In the genomic region with DNA sequence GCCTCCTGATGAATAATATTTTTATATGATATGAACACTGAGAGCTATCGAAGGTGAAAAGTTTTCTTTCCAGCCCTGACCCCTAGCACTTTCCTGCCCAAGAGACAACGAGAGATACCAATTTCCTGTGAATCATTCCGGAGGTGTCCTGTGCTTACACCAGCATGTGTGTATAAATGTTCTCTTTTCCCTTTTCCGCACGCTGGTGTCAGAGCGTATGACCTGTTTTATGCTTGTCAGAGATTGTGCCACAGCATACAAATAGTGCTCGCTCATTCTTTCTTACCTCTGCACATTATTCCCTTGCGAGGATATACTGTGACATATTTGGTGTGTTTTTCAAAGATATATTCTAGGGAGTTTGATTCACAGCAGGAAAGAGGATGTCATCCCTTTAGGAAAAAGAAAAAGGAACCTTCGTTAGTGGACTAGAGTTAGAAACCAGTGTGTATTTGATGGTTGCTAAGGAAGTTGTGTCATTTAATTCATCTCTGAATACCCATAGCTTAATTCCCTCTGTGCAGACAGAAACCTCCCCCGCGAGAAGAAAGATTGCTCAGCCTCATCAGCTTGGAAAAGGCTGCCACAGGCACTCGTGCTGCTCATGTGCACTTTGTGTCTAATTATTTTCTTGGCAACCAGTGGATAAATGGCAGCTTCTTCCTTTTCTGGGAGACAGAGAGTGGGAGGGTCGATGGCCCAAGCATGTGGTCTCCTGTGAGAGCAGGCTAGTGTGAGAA, we compare ENCODE assay signal across 8 cellular contexts. TPM values are rescaled to one million over a fixed set of nuclear protein-coding genes. Genes with fewer than 3 reads are reported as not detected.
DNase-seq lines count a peak whose midpoint lies in the region; ATAC-seq and TF ChIP-seq lines count a peak whose summit lies in the region.

No MANE protein-coding gene starts in this region.

- peaks cover 18% of the 10 kb centered on the region for H3K36me3 Mint-ChIP-seq in activated CD8-positive, alpha-beta T cell treated with anti-CD3 and anti-CD28 coated beads for 36 hours (ENCODE audit: low read depth)
- H3K36me3 Mint-ChIP-seq in activated CD8-positive, alpha-beta T cell treated with anti-CD3 and anti-CD28 coated beads, Interleukin-2, amount 10 ng/mL, durations not matched to agents 7 days and 5 days (ENCODE audit: low read depth) = peaks cover 77% of the 10 kb centered on the region
- peaks cover 16% of the 10 kb centered on the region for H3K36me3 Mint-ChIP-seq in WTC11

- H3K36me3 ChIP-seq in heart right ventricle = peaks cover 0 to 31% (median 4%) of the 10 kb centered on the region in 9 donors

- no peak overlapping the region for H3K4me3 ChIP-seq in heart right ventricle

- H3K4me3 Mint-ChIP-seq in activated CD8-positive, alpha-beta T cell treated with anti-CD3 and anti-CD28 coated beads for 36 hours = no peak overlapping the region
- H3K4me3 Mint-ChIP-seq in activated CD8-positive, alpha-beta T cell treated with anti-CD3 and anti-CD28 coated beads, Interleukin-2, amount 10 ng/mL, durations not matched to agents 7 days and 5 days = no peak overlapping the region
- H3K4me3 Mint-ChIP-seq in WTC11 = no peak overlapping the region

- H3K4me1 Mint-ChIP-seq in activated CD8-positive, alpha-beta T cell treated with anti-CD3 and anti-CD28 coated beads for 36 hours (ENCODE audit: low read depth) = peaks cover 46% of the 10 kb centered on the region
- H3K4me1 Mint-ChIP-seq in activated CD8-positive, alpha-beta T cell treated with anti-CD3 and anti-CD28 coated beads, Interleukin-2, amount 10 ng/mL, durations not matched to agents 7 days and 5 days (ENCODE audit: low read depth) = peaks cover 52% of the 10 kb centered on the region
- H3K4me1 Mint-ChIP-seq in WTC11 = peaks cover 6% of the 10 kb centered on the region; the same call in 1 of the 2 replicates

- no peaks in the 10 kb centered on the region for H3K27me3 Mint-ChIP-seq in activated CD8-positive, alpha-beta T cell treated with anti-CD3 and anti-CD28 coated beads for 36 hours
- no peaks in the 10 kb centered on the region for H3K27me3 Mint-ChIP-seq in activated CD8-positive, alpha-beta T cell treated with anti-CD3 and anti-CD28 coated beads, Interleukin-2, amount 10 ng/mL, durations not matched to agents 7 days and 5 days (ENCODE audit: low read depth)
- H3K27me3 Mint-ChIP-seq in WTC11 (ENCODE audit: low read depth) = no peaks in the 10 kb centered on the region

- no peaks in the 10 kb centered on the region for H3K9me3 Mint-ChIP-seq in activated CD8-positive, alpha-beta T cell treated with anti-CD3 and anti-CD28 coated beads for 36 hours
- no peaks in the 10 kb centered on the region for H3K9me3 Mint-ChIP-seq in activated CD8-positive, alpha-beta T cell treated with anti-CD3 and anti-CD28 coated beads, Interleukin-2, amount 10 ng/mL, durations not matched to agents 7 days and 5 days (ENCODE audit: insufficient read depth)
- H3K9me3 Mint-ChIP-seq in WTC11 = peaks cover 13% of the 10 kb centered on the region

- no peak for ATAC-seq in activated CD8-positive, alpha-beta T cell treated with anti-CD3 and anti-CD28 coated beads for 36 hours
- no peak for ATAC-seq in activated CD8-positive, alpha-beta T cell treated with anti-CD3 and anti-CD28 coated beads, Interleukin-2, amount 10 ng/mL, durations not matched to agents 7 days and 5 days
- ATAC-seq in WTC11 (no peak), heart right ventricle (peak in 7 of 8 donors; percentile 23 to 68 (median 45)), HG03045 (IDR thresholded peaks at IDR 0.05; ENCODE audit: unreplicated experiment) (no peak), HG02970 (IDR thresholded peaks at IDR 0.05; ENCODE audit: low FRiP score, unreplicated experiment) (no peak), HG02798 (IDR thresholded peaks at IDR 0.05; ENCODE audit: poor library complexity, unreplicated experiment) (no peak)

- peak overlapping the region in 9 of 10 donors; percentile 10 to 96 (median 69) for H3K27ac ChIP-seq in heart right ventricle

- intact Hi-C loops in activated CD8-positive, alpha-beta T cell treated with anti-CD3 and anti-CD28 coated beads for 36 hours (cut with micrococcal nuclease) = no loop called here
- intact Hi-C loops in heart right ventricle (cut with DNase I) = no loop called here

- DNase-seq in activated CD8-positive, alpha-beta T cell treated with anti-CD3 and anti-CD28 coated beads for 36 hours = no peak
- no peak for DNase-seq in activated CD8-positive, alpha-beta T cell treated with anti-CD3 and anti-CD28 coated beads, Interleukin-2, amount 10 ng/mL, durations not matched to agents 7 days and 5 days
- no peak for DNase-seq in WTC11 (ENCODE audit: low spot score)
- DNase-seq in heart right ventricle = peak; percentile 27 to 52
- peak; percentile 44 for DNase-seq in retina

- WGBS in heart right ventricle, 2 donors = 23 to 37% methylated on average over 13 of the region's 13 CpGs

- no peaks in the 10 kb centered on the region for H3K27me3 ChIP-seq in heart right ventricle

- CTCF ChIA-PET in activated CD8-positive, alpha-beta T cell treated with anti-CD3 and anti-CD28 coated beads for 36 hours (lab: Charles Lee) = interaction anchor here (0.8 to 2.7 kb wide), 5 partner anchors 11 to 393 kb away, joined by 3 to 17 read pairs (median 4); no protein-coding TSS in a partner anchor
- CTCF ChIA-PET in activated CD8-positive, alpha-beta T cell treated with anti-CD3 and anti-CD28 coated beads, Interleukin-2, amount 10 ng/mL, durations not matched to agents 7 days and 5 days (lab: Charles Lee) = interaction anchor here (1.1 to 1.9 kb wide), 3 partner anchors 10 to 51 kb away, joined by 3 to 6 read pairs (median 4); no protein-coding TSS in a partner anchor
- CTCF ChIA-PET in WTC11 (lab: Charles Lee) = interaction anchor here (1.1 to 2.0 kb wide), 3 partner anchors 10 to 209 kb away, joined by 3 to 11 read pairs (median 3); no protein-coding TSS in a partner anchor

- TF ChIP-seq CTCF in activated CD8-positive, alpha-beta T cell treated with anti-CD3 and anti-CD28 coated beads for 36 hours (IDR thresholded peaks at IDR 0.05) = no peak
- TF ChIP-seq CTCF in WTC11 (IDR thresholded peaks at IDR 0.05) (no peak), heart right ventricle (IDR thresholded peaks at IDR 0.05) (no peak)

- peaks cover 0 to 82% (median 35%) of the 10 kb centered on the region in 9 donors for H3K4me1 ChIP-seq in heart right ventricle

- peaks cover 0 to 5% (median 0%) of the 10 kb centered on the region in 11 donors for H3K9me3 ChIP-seq in heart right ventricle

- peak overlapping the region; percentile 38 for H3K27ac Mint-ChIP-seq in activated CD8-positive, alpha-beta T cell treated with anti-CD3 and anti-CD28 coated beads for 36 hours
- H3K27ac Mint-ChIP-seq in activated CD8-positive, alpha-beta T cell treated with anti-CD3 and anti-CD28 coated beads, Interleukin-2, amount 10 ng/mL, durations not matched to agents 7 days and 5 days = no peak overlapping the region
- 0 out of 2 replicates have a peak overlapping the region, but pooled peaks have one; percentile 15 for H3K27ac Mint-ChIP-seq in WTC11

- POLR2A ChIA-PET in activated CD8-positive, alpha-beta T cell treated with anti-CD3 and anti-CD28 coated beads for 36 hours (lab: Charles Lee) = interaction anchor here (0.7 to 1.1 kb wide), 4 partner anchors 10 to 36 kb away, joined by 3 to 4 read pairs (median 3); partner anchors contain the start of gene CLTA
- POLR2A ChIA-PET in activated CD8-positive, alpha-beta T cell treated with anti-CD3 and anti-CD28 coated beads, Interleukin-2, amount 10 ng/mL, durations not matched to agents 7 days and 5 days (lab: Charles Lee) = no interaction called here
- POLR2A ChIA-PET in WTC11 (lab: Charles Lee) = interaction anchor here (0.8 to 1.4 kb wide), 2 partner anchors 9 to 12 kb away, joined by 3 to 4 read pairs; no protein-coding TSS in a partner anchor

TF ChIP-seq in WTC11, 78 proteins besides CTCF, POLR2A, EP300 and RAD21 (continues in another document):
- no peak for TF ChIP-seq ZBTB21 (CRISPR knock-in tag; IDR thresholded peaks at IDR 0.05; ENCODE audit: borderline replicate concordance)

RNA-seq across cellular contexts. Expression of gene CCIN, which starts 14.8 kb away (rescaled TPM):
- total RNA-seq in activated CD8-positive, alpha-beta T cell treated with anti-CD3 and anti-CD28 coated beads for 36 hours = not detected
- under 1 TPM; 0.13 to 0.32 TPM for total RNA-seq in activated CD8-positive, alpha-beta T cell treated with anti-CD3 and anti-CD28 coated beads, Interleukin-2, amount 10 ng/mL, durations not matched to agents 7 days and 5 days
- total RNA-seq in WTC11 (2021) (0.16 to 0.48 TPM (median 0.20 TPM) in 3 replicates), heart right ventricle (under 1 TPM in 1 of 10 donors, not detected in 9; 0.15 TPM)
- polyA plus RNA-seq in heart right ventricle = under 1 TPM in 1 of 2 donors, not detected in 1; 0.12 TPM

RNA-seq across cellular contexts. Expression of gene GLIPR2, which starts 17.9 kb away (rescaled TPM):
- 10 to 100 TPM; 12.2 to 13.6 TPM for total RNA-seq in activated CD8-positive, alpha-beta T cell treated with anti-CD3 and anti-CD28 coated beads for 36 hours
- total RNA-seq in activated CD8-positive, alpha-beta T cell treated with anti-CD3 and anti-CD28 coated beads, Interleukin-2, amount 10 ng/mL, durations not matched to agents 7 days and 5 days = 10 to 100 TPM; 67.8 to 73.0 TPM
- total RNA-seq in WTC11 (2021) (3.7 to 6.3 TPM (median 5.3 TPM) in 3 replicates), heart right ventricle (10 to 100 TPM in 2 of 10 donors, 1 to 10 TPM in 8; 4.7 to 19.2 (median 5.8) TPM)
- 10 to 100 TPM in 1 of 2 donors, 1 to 10 TPM in 1; 8.0 to 13.9 TPM for polyA plus RNA-seq in heart right ventricle

RNA-seq across cellular contexts. Expression of gene CLTA, which starts 36.3 kb away (rescaled TPM):
- 100 to 1,000 TPM; 116 to 119 TPM for total RNA-seq in activated CD8-positive, alpha-beta T cell treated with anti-CD3 and anti-CD28 coated beads for 36 hours
- total RNA-seq in activated CD8-positive, alpha-beta T cell treated with anti-CD3 and anti-CD28 coated beads, Interleukin-2, amount 10 ng/mL, durations not matched to agents 7 days and 5 days = 100 to 1,000 TPM; 167 to 170 TPM
- total RNA-seq in WTC11 (2021) = 213 to 220 TPM (median 220 TPM) in 3 replicates
- total RNA-seq in heart right ventricle = 10 to 100 TPM; 44.5 to 80.4 (median 48.8) TPM
- polyA plus RNA-seq in heart right ventricle = 100 to 1,000 TPM in 1 of 2 donors, 10 to 100 TPM in 1; 34.3 to 138 TPM

Comparison
In these comparisons a context has a peak if more than half of its experiments do, and no peak if none do; other contexts are left out.
1. ATAC-seq: peak in heart right ventricle (7 of 8); none in activated CD8-positive, alpha-beta T cell treated with anti-CD3 and anti-CD28 coated beads for 36 hours (single experiment), activated CD8-positive, alpha-beta T cell treated with anti-CD3 and anti-CD28 coated beads, Interleukin-2, amount 10 ng/mL, durations not matched to agents 7 days and 5 days (single experiment), WTC11 (single experiment), HG03045 (single experiment), HG02970 (single experiment) and HG02798 (single experiment).
2. DNase-seq: peak in heart right ventricle (2 of 2) and retina (single experiment); none in activated CD8-positive, alpha-beta T cell treated with anti-CD3 and anti-CD28 coated beads for 36 hours (single experiment), activated CD8-positive, alpha-beta T cell treated with anti-CD3 and anti-CD28 coated beads, Interleukin-2, amount 10 ng/mL, durations not matched to agents 7 days and 5 days (single experiment) and WTC11 (single experiment).